ENCODE assay signal across 1 cellular context in genomic region chr1:18175530-18176377, GRCh38.
TF ChIP-seq lines count a peak whose summit lies in the region.

No MANE protein-coding gene starts in this region.

TF ChIP-seq in K562, 482 proteins besides CTCF, POLR2A, EP300 and RAD21 (continued from another document):
- no peak for TF ChIP-seq RERE (CRISPR knock-in tag; IDR thresholded peaks at IDR 0.05; ENCODE audit: borderline replicate concordance)
- no peak for TF ChIP-seq CBX5 (IDR thresholded peaks at IDR 0.05; ENCODE audit: borderline replicate concordance, low read depth)
- TF ChIP-seq MTA2 (IDR thresholded peaks at IDR 0.05; ENCODE audit: low read depth): no peak
- TF ChIP-seq CEBPZ (IDR thresholded peaks at IDR 0.05; ENCODE audit: borderline replicate concordance, low read depth, low read length): no peak
- TF ChIP-seq ELK1 (CRISPR knock-in tag; IDR thresholded peaks at IDR 0.05): no peak
- TF ChIP-seq RCOR1 (IDR thresholded peaks at IDR 0.05; ENCODE audit: borderline replicate concordance in 1 of 2, low read depth in 2 of 2, low read length in 2 of 2): no peak
- no peak for TF ChIP-seq TCF7L2 (IDR thresholded peaks at IDR 0.05; ENCODE audit: low read depth, low read length)
- TF ChIP-seq HDAC8 (tag; IDR thresholded peaks at IDR 0.05): no peak
- no peak for TF ChIP-seq POLR2AphosphoS2 (IDR thresholded peaks at IDR 0.05; ENCODE audit: low read length)
